Comparison of ENCODE assay signal across 12 cellular contexts in the genomic region with DNA sequence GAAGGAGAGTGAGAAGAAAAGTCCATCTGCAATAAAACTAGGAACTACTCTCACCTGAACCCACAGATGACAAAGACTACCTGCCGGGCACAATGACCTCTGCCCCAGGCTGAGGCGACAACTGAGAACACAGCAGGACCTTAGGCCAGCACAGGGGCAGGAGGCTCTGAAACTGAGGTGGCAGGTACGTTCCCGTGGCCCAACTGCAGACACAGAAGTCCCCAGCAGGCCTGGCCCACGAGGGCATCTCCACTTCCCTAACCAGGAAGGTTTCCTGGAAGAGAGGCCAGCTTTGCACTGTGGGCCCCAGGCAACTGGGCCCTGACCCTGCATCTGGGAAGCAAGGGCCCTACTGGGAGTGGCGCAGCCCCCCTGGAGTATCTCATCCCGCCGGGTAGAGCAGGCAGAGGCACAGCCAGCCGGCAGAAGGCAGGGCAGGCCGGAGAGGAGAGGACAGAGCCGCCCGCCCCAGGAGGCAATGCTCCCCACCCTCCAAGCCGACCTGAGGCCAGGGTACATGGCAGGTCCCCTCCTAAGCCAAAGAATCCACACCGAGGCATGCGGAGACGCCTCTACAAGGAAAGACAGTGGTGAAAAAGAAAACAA. TPM values are rescaled to one million over a fixed set of nuclear protein-coding genes. Genes with fewer than 3 reads are reported as not detected.
DNase-seq lines count a peak whose midpoint lies in the region; ATAC-seq and TF ChIP-seq lines count a peak whose summit lies in the region.
"Had no signal": no experiment of that assay in that cellular context is flagged by ENCODE, and none has a peak within 500 bp of the region (broad histone marks: within the 10 kb centered on the region; RNA-seq: fewer than 3 reads in every experiment).

No MANE protein-coding gene starts in this region.

- ATAC-seq in foreskin keratinocyte (peak; percentile 7), GM21390 (IDR thresholded peaks at IDR 0.05; ENCODE audit: unreplicated experiment) (no peak), GM21381 (IDR thresholded peaks at IDR 0.05; ENCODE audit: unreplicated experiment) (no peak)
- ATAC-seq: SK-N-SH treated with all-trans-retinoic acid at 6 μM for 48 hours had no signal

- H3K9me3 ChIP-seq in Peyer's patch (peaks cover 0 to 3% (median 0%) of the 10 kb centered on the region in 4 donors), ovary (no peaks in the 10 kb centered on the region)
- H3K9me3 ChIP-seq: thyroid gland had no signal

- TF ChIP-seq CTCF in GM12865 (IDR thresholded peaks at IDR 0.05; ENCODE audit: insufficient read depth, low read depth, low read length, missing control alignments) (no peak), Peyer's patch (IDR thresholded peaks at IDR 0.05) (no peak), foreskin keratinocyte (conservative IDR thresholded peaks at IDR 0.05) (no peak), ovary (IDR thresholded peaks at IDR 0.05) (no peak)

- H3K36me3 ChIP-seq in Peyer's patch (no peaks in the 10 kb centered on the region), ovary (no peaks in the 10 kb centered on the region)
- H3K36me3 ChIP-seq: thyroid gland had no signal

- TF ChIP-seq EP300 in ovary (IDR thresholded peaks at IDR 0.05): no peak

- H3K27me3 ChIP-seq in Peyer's patch (no peaks in the 10 kb centered on the region), foreskin keratinocyte (no peaks in the 10 kb centered on the region), ovary (no peaks in the 10 kb centered on the region)
- H3K27me3 ChIP-seq: thyroid gland had no signal

- H3K27ac ChIP-seq in Peyer's patch (peak overlapping the region in 3 of 4 donors; percentile 24 to 87 (median 78)), foreskin keratinocyte (no peak overlapping the region), ovary (peak overlapping the region; percentile 3 to 19)

- DNase-seq in GM12865 (ENCODE audit: low read depth): no peak
- peak in 2 of 3 donors; percentile 72 to 79 for DNase-seq in Peyer's patch
- no peak for DNase-seq in foreskin keratinocyte
- DNase-seq in ovary: peak in 1 of 5 donors; percentile 50
- no peak for DNase-seq in DMS53 (lab: John Stamatoyannopoulos, UW)
- no peak for DNase-seq in MV-4-11 (lab: John Stamatoyannopoulos, UW)
- DNase-seq: KG1; stimulated activated CD4-positive, alpha-beta T cell treated with anti-CD3 and anti-CD28 coated beads, Interleukin-4, amount 100 ng/mL, for 24 hours; thyroid gland had no signal

- TF ChIP-seq POLR2A in Peyer's patch (IDR thresholded peaks at IDR 0.05): no peak
- TF ChIP-seq POLR2A in ovary (IDR thresholded peaks at IDR 0.05): no peak

- H3K4me1 ChIP-seq in Peyer's patch: peaks cover 24 to 80% (median 33%) of the 10 kb centered on the region in 4 donors
- peaks cover 21% of the 10 kb centered on the region for H3K4me1 ChIP-seq in foreskin keratinocyte
- H3K4me1 ChIP-seq in ovary (ENCODE audit: insufficient read depth): peaks cover 18% of the 10 kb centered on the region

- H3K4me3 ChIP-seq in GM12865 (ENCODE audit: low read depth, low read length) (peak overlapping the region; percentile 6), Peyer's patch (peak overlapping the region in 1 of 4 donors; percentile 11), ovary (no peak overlapping the region)
- H3K4me3 ChIP-seq: thyroid gland had no signal

- 26 to 45% (median 35%) methylated on average over 16 of the region's 16 CpGs for WGBS in ovary, 3 donors

- intact Hi-C loops in ovary (cut with DNase I): no loop called here

RNA-seq across cellular contexts. Expression of gene STK24, which starts 32.7 kb away (rescaled TPM):
- total RNA-seq in Peyer's patch (100 to 1,000 TPM in 3 of 4 donors, 10 to 100 TPM in 1; 84.2 to 137 (median 119) TPM), foreskin keratinocyte (123 and 130 TPM in 2 replicates), ovary (10 to 100 TPM; 34.0 to 73.1 (median 60.6) TPM)
- polyA plus RNA-seq in foreskin keratinocyte (93.2 and 103 TPM in 2 replicates), ovary (100 to 1,000 TPM in 1 of 2 donors, 10 to 100 TPM in 1; 46.4 to 153 TPM)

Comparison
In these comparisons a context has a peak if more than half of its experiments do, and no peak if none do; other contexts are left out.
1. DNase-seq: peak in Peyer's patch (2 of 3); none in GM12865 (single experiment), foreskin keratinocyte (0 of 2), DMS53 (single experiment) and MV-4-11 (single experiment).